8 cellular contexts compared by ENCODE assay signal in the genomic region with DNA sequence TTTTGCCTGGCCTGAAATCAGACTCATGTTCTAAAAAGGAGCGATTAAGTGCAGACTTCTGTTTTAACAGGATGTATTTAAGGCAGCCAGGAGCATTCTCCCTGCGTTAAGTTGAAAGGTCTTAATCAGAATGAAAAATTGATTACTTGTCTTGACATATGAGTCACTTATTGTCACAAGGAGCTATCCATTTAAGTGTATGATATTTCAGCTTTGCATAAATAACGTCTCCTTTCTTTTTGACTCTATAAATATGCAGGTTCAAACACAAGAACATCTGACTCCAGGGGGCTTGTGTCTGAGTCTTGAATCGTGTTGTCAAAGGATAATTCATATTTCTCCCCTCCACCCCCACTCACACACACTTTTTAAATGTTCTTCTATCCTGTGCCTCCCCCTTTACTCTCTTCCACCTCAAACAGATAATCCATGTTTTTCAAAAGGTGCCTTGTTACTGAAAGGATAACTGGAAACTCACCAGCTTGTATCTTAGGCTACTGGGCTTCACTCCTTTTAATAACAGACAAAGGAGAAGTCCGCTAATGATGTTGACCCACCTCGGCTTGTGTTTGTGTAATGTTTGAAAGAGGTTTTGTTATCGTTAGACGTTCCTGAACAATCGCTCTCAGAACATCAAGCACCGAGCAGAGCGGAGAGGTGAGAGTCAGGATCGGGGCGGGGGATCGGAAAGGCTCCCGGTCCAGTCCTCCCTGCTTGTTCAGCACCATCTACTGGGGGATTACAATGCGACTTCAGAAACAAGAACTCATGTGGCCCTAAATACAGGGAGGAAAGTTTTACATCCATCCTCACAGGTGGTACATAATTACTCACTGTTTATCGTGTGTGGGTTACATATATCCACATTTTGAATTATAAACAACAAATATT.
DNase-seq lines count a peak whose midpoint lies in the region; ATAC-seq and TF ChIP-seq lines count a peak whose summit lies in the region.

No MANE protein-coding gene starts in this region.

- peaks cover 6% of the 10 kb centered on the region for H3K9me3 Mint-ChIP-seq in activated T-helper 1 cell treated with anti-CD3 and anti-CD28 coated beads, Interleukin-12 subunit alpha, Interleukin-12 subunit beta, Interleukin-2, Interleukin-4 antibody, amounts not matched to agents 30 ng/mL and 10 ng/mL and 1 ng/mL, durations not matched to agents 14 hours and 24 hours and 36 hours

- ATAC-seq in left ventricle myocardium superior: peak; percentile 60
- ATAC-seq in GM21529 (IDR thresholded peaks at IDR 0.05; ENCODE audit: unreplicated experiment): no peak

- DNase-seq in GM04504 (ENCODE audit: low read depth) (peak; percentile 16), NCI-H2196 treated with DMSO at 0.1 percent for 48 hours (lab: John Stamatoyannopoulos, UW; ENCODE audit: unreplicated experiment) (peak; percentile 16), left ventricle myocardium superior (peak; percentile 26), GM10266 (ENCODE audit: extremely low spot score) (no peak), HuH-7.5 (ENCODE audit: low spot score) (no peak)
- DNase-seq in activated T-helper 1 cell treated with anti-CD3 and anti-CD28 coated beads, Interleukin-12 subunit alpha, Interleukin-12 subunit beta, Interleukin-2, Interleukin-4 antibody, amounts not matched to agents 30 ng/mL and 10 ng/mL and 1 ng/mL, durations not matched to agents 14 hours and 24 hours and 36 hours (ENCODE audit: low spot score): peak; percentile 25
- DNase-seq in stimulated activated CD4-positive, alpha-beta T cell treated with anti-CD3 and anti-CD28 coated beads, Interleukin-12 subunit alpha, Interleukin-12 subunit beta, amount 100 ng/mL, for 48 hours (ENCODE audit: low read depth in 2 of 3, low spot score in 1 of 3): peak; percentile 6 to 31 (median 20)

- peaks cover 19% of the 10 kb centered on the region for H3K4me1 Mint-ChIP-seq in activated T-helper 1 cell treated with anti-CD3 and anti-CD28 coated beads, Interleukin-12 subunit alpha, Interleukin-12 subunit beta, Interleukin-2, Interleukin-4 antibody, amounts not matched to agents 30 ng/mL and 10 ng/mL and 1 ng/mL, durations not matched to agents 14 hours and 24 hours and 36 hours (ENCODE audit: low read depth)

- peak overlapping the region; percentile 49 for H3K4me3 Mint-ChIP-seq in activated T-helper 1 cell treated with anti-CD3 and anti-CD28 coated beads, Interleukin-12 subunit alpha, Interleukin-12 subunit beta, Interleukin-2, Interleukin-4 antibody, amounts not matched to agents 30 ng/mL and 10 ng/mL and 1 ng/mL, durations not matched to agents 14 hours and 24 hours and 36 hours

- intact Hi-C loops in activated T-helper 1 cell treated with anti-CD3 and anti-CD28 coated beads, Interleukin-12 subunit alpha, Interleukin-12 subunit beta, Interleukin-2, Interleukin-4 antibody, amounts not matched to agents 30 ng/mL and 10 ng/mL and 1 ng/mL, durations not matched to agents 14 hours and 24 hours and 36 hours (cut with micrococcal nuclease): loop anchor here (1.0 to 5.0 kb wide), 2 partner anchors 346 to 495 kb away; partner anchors contain the start of gene LEF1
- intact Hi-C loops in left ventricle myocardium superior (cut with micrococcal nuclease): no loop called here

- TF ChIP-seq CTCF in GM10266 (IDR thresholded peaks at IDR 0.05; ENCODE audit: control insufficient read depth, insufficient read depth, low read depth, missing control alignments): no peak

- no peak overlapping the region for H3K27ac Mint-ChIP-seq in activated T-helper 1 cell treated with anti-CD3 and anti-CD28 coated beads, Interleukin-12 subunit alpha, Interleukin-12 subunit beta, Interleukin-2, Interleukin-4 antibody, amounts not matched to agents 30 ng/mL and 10 ng/mL and 1 ng/mL, durations not matched to agents 14 hours and 24 hours and 36 hours

- peaks cover 8% of the 10 kb centered on the region for H3K27me3 Mint-ChIP-seq in activated T-helper 1 cell treated with anti-CD3 and anti-CD28 coated beads, Interleukin-12 subunit alpha, Interleukin-12 subunit beta, Interleukin-2, Interleukin-4 antibody, amounts not matched to agents 30 ng/mL and 10 ng/mL and 1 ng/mL, durations not matched to agents 14 hours and 24 hours and 36 hours (ENCODE audit: insufficient read depth)

- H3K36me3 Mint-ChIP-seq in activated T-helper 1 cell treated with anti-CD3 and anti-CD28 coated beads, Interleukin-12 subunit alpha, Interleukin-12 subunit beta, Interleukin-2, Interleukin-4 antibody, amounts not matched to agents 30 ng/mL and 10 ng/mL and 1 ng/mL, durations not matched to agents 14 hours and 24 hours and 36 hours (ENCODE audit: low read depth): peaks cover 2% of the 10 kb centered on the region

Comparison
In these comparisons a context has a peak if more than half of its experiments do, and no peak if none do; other contexts are left out.
1. DNase-seq: peak in GM04504 (single experiment), NCI-H2196 treated with DMSO at 0.1 percent for 48 hours (single experiment), activated T-helper 1 cell treated with anti-CD3 and anti-CD28 coated beads, Interleukin-12 subunit alpha, Interleukin-12 subunit beta, Interleukin-2, Interleukin-4 antibody, amounts not matched to agents 30 ng/mL and 10 ng/mL and 1 ng/mL, durations not matched to agents 14 hours and 24 hours and 36 hours (single experiment), left ventricle myocardium superior (single experiment) and stimulated activated CD4-positive, alpha-beta T cell treated with anti-CD3 and anti-CD28 coated beads, Interleukin-12 subunit alpha, Interleukin-12 subunit beta, amount 100 ng/mL, for 48 hours (3 of 3); none in GM10266 (single experiment) and HuH-7.5 (single experiment).